Comparison of ENCODE assay signal across 14 cellular contexts in genomic region chr21:42165901-42166300, GRCh38. TPM values are rescaled to one million over a fixed set of nuclear protein-coding genes. Genes with fewer than 3 reads are reported as not detected.
DNase-seq lines count a peak whose midpoint lies in the region; ATAC-seq and TF ChIP-seq lines count a peak whose summit lies in the region.
"Had no signal": no experiment of that assay in that cellular context is flagged by ENCODE, and none has a peak within 500 bp of the region (broad histone marks: within the 10 kb centered on the region; RNA-seq: fewer than 3 reads in every experiment).

No MANE protein-coding gene starts in this region.

- H3K9me3 ChIP-seq in endodermal cell (ENCODE audit: control insufficient read depth, low read length) (no peaks in the 10 kb centered on the region), stomach (no peaks in the 10 kb centered on the region)
- H3K9me3 ChIP-seq: BLaER1 treated with 17β-estradiol and CSF1 and Interleukin-3, amounts not matched to agents 10 nM and 100 nM had no signal

- H3K27me3 Mint-ChIP-seq in endodermal cell (ENCODE audit: insufficient read depth) (no peaks in the 10 kb centered on the region), nephron progenitor cell (ENCODE audit: low read depth, poor library complexity) (peaks cover 5% of the 10 kb centered on the region)

- H3K27ac ChIP-seq in endodermal cell (ENCODE audit: low read depth, low read length) (no peak overlapping the region), stomach (no peak overlapping the region)
- H3K27ac ChIP-seq: GM23248 had no signal

- intact Hi-C loops in stomach (cut with DNase I; ENCODE audit: low total_unique reads): no loop called here

- TF ChIP-seq CTCF in endodermal cell (conservative IDR thresholded peaks at IDR 0.05) (no peak), stomach (IDR thresholded peaks at IDR 0.05) (no peak), nephron progenitor cell (IDR thresholded peaks at IDR 0.05) (no peak)

- H3K36me3 ChIP-seq in endodermal cell (ENCODE audit: control insufficient read depth, insufficient read depth, low read length) (no peaks in the 10 kb centered on the region), stomach (no peaks in the 10 kb centered on the region)
- H3K36me3 ChIP-seq: BLaER1 treated with 17β-estradiol and CSF1 and Interleukin-3, amounts not matched to agents 10 nM and 100 nM had no signal

- H3K4me3 ChIP-seq in endodermal cell (ENCODE audit: low read length): no peak overlapping the region
- H3K4me3 ChIP-seq in stomach: no peak overlapping the region
- H3K4me3 ChIP-seq: BLaER1 treated with 17β-estradiol and CSF1 and Interleukin-3, amounts not matched to agents 10 nM and 100 nM; GM12878; GM23248 had no signal

- H3K9me3 Mint-ChIP-seq in endodermal cell (no peaks in the 10 kb centered on the region), nephron progenitor cell (peaks cover 4% of the 10 kb centered on the region)
- H3K9me3 Mint-ChIP-seq: CD4-positive, CD25-positive, alpha-beta regulatory T cell had no signal

- no peaks in the 10 kb centered on the region for H3K27me3 ChIP-seq in endodermal cell (ENCODE audit: control insufficient read depth, insufficient read depth, low read length, poor library complexity, severe bottlenecking)
- no peaks in the 10 kb centered on the region for H3K27me3 ChIP-seq in stomach
- H3K27me3 ChIP-seq: BLaER1 treated with 17β-estradiol and CSF1 and Interleukin-3, amounts not matched to agents 10 nM and 100 nM had no signal

- no peak overlapping the region for H3K9ac ChIP-seq in endodermal cell (ENCODE audit: extremely low read depth, low read length, poor library complexity, severe bottlenecking)
- H3K9ac ChIP-seq: GM23248 had no signal

- H3K4me3 Mint-ChIP-seq in endodermal cell (no peak overlapping the region), nephron progenitor cell (no peak overlapping the region)
- H3K4me3 Mint-ChIP-seq: CD4-positive, CD25-positive, alpha-beta regulatory T cell had no signal

- no peak for TF ChIP-seq POLR2A in stomach (IDR thresholded peaks at IDR 0.05)

- H3K4me1 Mint-ChIP-seq in endodermal cell (peaks cover 4% of the 10 kb centered on the region), nephron progenitor cell (peaks cover 45% of the 10 kb centered on the region)

- no peak for ATAC-seq in GM21528 (IDR thresholded peaks at IDR 0.05; ENCODE audit: low FRiP score, unreplicated experiment)
- ATAC-seq: GM12878, HepG2 had no signal

- DNase-seq in activated CD8-positive, alpha-beta memory T cell treated with anti-CD3 and anti-CD28 coated beads for 24 hours: peak; percentile 30
- no peak for DNase-seq in activated CD8-positive, alpha-beta memory T cell treated with anti-CD3 and anti-CD28 coated beads, Interleukin-2, amount 50 U/mL, for 48 hours
- DNase-seq in endodermal cell (peak; percentile 26), stomach (peak; percentile 15), nephron progenitor cell (no peak), GM03348 (ENCODE audit: low spot score) (no peak)
- DNase-seq: ACHN; CD4-positive, CD25-positive, alpha-beta regulatory T cell; DMS53; GM23248 had no signal

- no peaks in the 10 kb centered on the region for H3K4me1 ChIP-seq in endodermal cell (ENCODE audit: control insufficient read depth, insufficient read depth, low read length)
- H3K4me1 ChIP-seq in stomach: peaks cover 0 to 11% (median 6%) of the 10 kb centered on the region in 4 donors

- no peak for TF ChIP-seq EP300 in stomach (IDR thresholded peaks at IDR 0.05)

- WGBS in endodermal cell (ENCODE audit: insufficient coverage in 1 of 2, insufficient read length in 1 of 2), 2 experiments: 93 to 96% methylated on average over 18 of the region's 18 CpGs
- whole genome bisulfite sequencing in stomach, 5 donors: 94 to 98% (median 97%) methylated on average over 17 to 18 of the region's 18 CpGs

- H3K36me3 Mint-ChIP-seq in endodermal cell (ENCODE audit: low read depth) (no peaks in the 10 kb centered on the region), nephron progenitor cell (ENCODE audit: low read depth) (no peaks in the 10 kb centered on the region)
- H3K36me3 Mint-ChIP-seq: CD4-positive, CD25-positive, alpha-beta regulatory T cell had no signal

- H3K27ac Mint-ChIP-seq in endodermal cell (no peak overlapping the region), nephron progenitor cell (no peak overlapping the region)

RNA-seq across cellular contexts. Expression of gene ABCG1, which starts 53.0 kb away (rescaled TPM):
- 1 to 10 TPM; 1.6 to 5.4 TPM for total RNA-seq in endodermal cell
- 1.5 TPM for polyA plus RNA-seq in endodermal cell (2013, experiment 1 of 2)
- polyA plus RNA-seq in endodermal cell (2013, experiment 2 of 2): 1.7 TPM
- 10 to 100 TPM in 4 of 5 donors, 1 to 10 TPM in 1; 4.1 to 65.9 (median 31.6) TPM for total RNA-seq in stomach
- polyA plus RNA-seq in stomach: 1 to 10 TPM; 3.1 to 4.7 (median 4.2) TPM
- total RNA-seq: GM23248, HepG2 had no signal

Comparison
In these comparisons a context has a peak if more than half of its experiments do, and no peak if none do; other contexts are left out.
1. DNase-seq: peak in activated CD8-positive, alpha-beta memory T cell treated with anti-CD3 and anti-CD28 coated beads for 24 hours (single experiment), endodermal cell (single experiment) and stomach (single experiment); none in activated CD8-positive, alpha-beta memory T cell treated with anti-CD3 and anti-CD28 coated beads, Interleukin-2, amount 50 U/mL, for 48 hours (single experiment), nephron progenitor cell (single experiment) and GM03348 (single experiment).